Comparison of ENCODE assay signal across 8 cellular contexts in the genomic region with DNA sequence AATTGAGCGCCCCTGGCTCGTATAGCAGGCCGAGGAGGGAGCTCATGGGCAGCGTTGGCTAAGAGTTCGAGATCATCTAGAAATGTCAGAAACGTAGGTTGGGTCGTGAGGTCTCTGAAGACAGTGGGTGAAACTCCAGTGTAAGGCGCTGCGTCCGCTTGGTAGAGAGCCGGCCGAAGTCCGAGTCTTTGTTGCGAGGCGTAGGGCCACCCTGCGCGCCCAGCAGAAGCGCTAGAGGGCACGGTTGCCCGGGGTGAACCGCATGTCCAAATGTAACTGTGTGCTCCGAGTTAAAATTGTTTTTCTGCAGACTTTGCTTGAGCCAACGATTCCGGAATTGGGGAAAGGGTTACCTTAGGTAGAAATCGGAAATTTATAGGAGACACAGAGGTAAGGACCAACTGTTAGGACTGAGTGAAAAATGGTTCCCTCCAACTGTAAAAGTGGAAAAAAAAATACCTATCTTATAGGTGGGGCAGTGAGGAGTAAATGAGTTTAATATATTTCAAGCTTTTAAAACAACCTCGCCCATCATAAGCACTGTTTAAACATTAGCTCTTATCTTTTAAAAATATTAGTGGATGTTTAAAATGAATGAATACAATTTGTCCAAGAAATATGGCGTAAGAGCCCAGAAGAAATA. TPM values are rescaled to one million over a fixed set of nuclear protein-coding genes. Genes with fewer than 3 reads are reported as not detected.
A peak's percentile ranks its signal among the peaks of the same experiment; 100 is the strongest.
DNase-seq lines count a peak whose midpoint lies in the region; ATAC-seq and TF ChIP-seq lines count a peak whose summit lies in the region.

No MANE protein-coding gene starts in this region.

- DNase-seq in activated CD4-positive, alpha-beta T cell treated with anti-CD3 and anti-CD28 coated beads for 36 hours = peak; percentile 72
- no peak for DNase-seq in activated CD4-positive, alpha-beta T cell treated with anti-CD3 and anti-CD28 coated beads, Interleukin-2, amount 50 U/mL, for 4 hours
- DNase-seq in HFF-Myc (ENCODE audit: extremely low read depth, low read depth) (peak; percentile 16), NCI-H1105 treated with DMSO at 0.1 percent for 48 hours (lab: John Stamatoyannopoulos, UW) (peak; percentile 70), lower lobe of right lung (peak; percentile 84)
- DNase-seq in effector memory CD8-positive, alpha-beta T cell = peak in 1 of 3 experiments; percentile 33

- H3K27me3 ChIP-seq in lower lobe of right lung (ENCODE audit: low read depth) = no peaks in the 10 kb centered on the region

- H3K4me3 ChIP-seq in HFF-Myc (replicated peaks; ENCODE audit: low read depth, low read length) = peak overlapping the region; percentile 87
- peak overlapping the region; percentile 89 for H3K4me3 ChIP-seq in lower lobe of right lung

- peaks cover 33% of the 10 kb centered on the region for H3K36me3 Mint-ChIP-seq in activated CD4-positive, alpha-beta T cell treated with anti-CD3 and anti-CD28 coated beads for 36 hours (ENCODE audit: low read depth)
- H3K36me3 Mint-ChIP-seq in effector memory CD8-positive, alpha-beta T cell (ENCODE audit: insufficient read depth) = peaks cover 29% of the 10 kb centered on the region
- H3K36me3 Mint-ChIP-seq in stimulated activated naive CD8-positive, alpha-beta T cell treated with anti-CD3 and anti-CD28 coated beads, Interleukin-15, Interleukin-2, amounts not matched to agents 100 ng/mL and 50 ng/mL, for 24 hours (ENCODE audit: low read depth) = peaks cover 35% of the 10 kb centered on the region

- no peaks in the 10 kb centered on the region for H3K9me3 Mint-ChIP-seq in activated CD4-positive, alpha-beta T cell treated with anti-CD3 and anti-CD28 coated beads for 36 hours (ENCODE audit: low read depth)
- no peaks in the 10 kb centered on the region for H3K9me3 Mint-ChIP-seq in effector memory CD8-positive, alpha-beta T cell
- H3K9me3 Mint-ChIP-seq in stimulated activated naive CD8-positive, alpha-beta T cell treated with anti-CD3 and anti-CD28 coated beads, Interleukin-15, Interleukin-2, amounts not matched to agents 100 ng/mL and 50 ng/mL, for 24 hours = no peaks in the 10 kb centered on the region

- H3K36me3 ChIP-seq in lower lobe of right lung = no peaks in the 10 kb centered on the region

- no peaks in the 10 kb centered on the region for H3K27me3 Mint-ChIP-seq in activated CD4-positive, alpha-beta T cell treated with anti-CD3 and anti-CD28 coated beads for 36 hours
- no peaks in the 10 kb centered on the region for H3K27me3 Mint-ChIP-seq in effector memory CD8-positive, alpha-beta T cell
- H3K27me3 Mint-ChIP-seq in stimulated activated naive CD8-positive, alpha-beta T cell treated with anti-CD3 and anti-CD28 coated beads, Interleukin-15, Interleukin-2, amounts not matched to agents 100 ng/mL and 50 ng/mL, for 24 hours = no peaks in the 10 kb centered on the region

- TF ChIP-seq CTCF in HFF-Myc (IDR thresholded peaks at IDR 0.05; ENCODE audit: low read depth, low read length, missing control alignments) (peak; percentile 38), lower lobe of right lung (IDR thresholded peaks at IDR 0.05) (peak; percentile 57)

- POLR2A ChIA-PET in activated CD4-positive, alpha-beta T cell treated with anti-CD3 and anti-CD28 coated beads for 36 hours (lab: Charles Lee) = interaction anchor here (0.5 to 6.7 kb wide), 17 partner anchors 11 to 1556 kb away, joined by 3 to 73 read pairs (median 5); a partner anchor contains a TSS

- peak overlapping the region; percentile 98 for H3K27ac Mint-ChIP-seq in activated CD4-positive, alpha-beta T cell treated with anti-CD3 and anti-CD28 coated beads for 36 hours
- peak overlapping the region; percentile 98 to 100 for H3K27ac Mint-ChIP-seq in effector memory CD8-positive, alpha-beta T cell
- peak overlapping the region; percentile 100 for H3K27ac Mint-ChIP-seq in stimulated activated naive CD8-positive, alpha-beta T cell treated with anti-CD3 and anti-CD28 coated beads, Interleukin-15, Interleukin-2, amounts not matched to agents 100 ng/mL and 50 ng/mL, for 24 hours

- H3K27ac ChIP-seq in lower lobe of right lung = peak overlapping the region; percentile 98

- no peaks in the 10 kb centered on the region for H3K9me3 ChIP-seq in lower lobe of right lung

- peak; percentile 5 for ATAC-seq in activated CD4-positive, alpha-beta T cell treated with anti-CD3 and anti-CD28 coated beads for 36 hours
- peak; percentile 0 to 3 for ATAC-seq in activated CD4-positive, CD25-positive, alpha-beta regulatory T cell treated with anti-CD3 and anti-CD28 coated beads, Interleukin-2, amount 50 U/mL, for 24 hours
- ATAC-seq in effector memory CD8-positive, alpha-beta T cell (replicated peaks) = peak; percentile 16
- ATAC-seq in lower lobe of right lung = peak; percentile 76 to 77

- peak overlapping the region; percentile 85 for H3K4me3 Mint-ChIP-seq in activated CD4-positive, alpha-beta T cell treated with anti-CD3 and anti-CD28 coated beads for 36 hours
- H3K4me3 Mint-ChIP-seq in effector memory CD8-positive, alpha-beta T cell = peak overlapping the region; percentile 93 to 98
- peak overlapping the region; percentile 98 for H3K4me3 Mint-ChIP-seq in stimulated activated naive CD8-positive, alpha-beta T cell treated with anti-CD3 and anti-CD28 coated beads, Interleukin-15, Interleukin-2, amounts not matched to agents 100 ng/mL and 50 ng/mL, for 24 hours

- intact Hi-C loops in activated CD4-positive, alpha-beta T cell treated with anti-CD3 and anti-CD28 coated beads for 36 hours (cut with DNase I, micrococcal nuclease) = loop anchor here (1.0 to 10.0 kb wide), 12 partner anchors 20 to 1503 kb away; a partner anchor contains a TSS
- intact Hi-C loops in lower lobe of right lung (cut with DNase I) = no loop called here

- CTCF ChIA-PET in activated CD4-positive, alpha-beta T cell treated with anti-CD3 and anti-CD28 coated beads for 36 hours (lab: Charles Lee) = interaction anchor here (0.7 to 4.4 kb wide), 12 partner anchors 9 to 219 kb away, joined by 3 to 34 read pairs (median 5); no protein-coding TSS in a partner anchor

- H3K4me1 ChIP-seq in lower lobe of right lung = peaks cover 37% of the 10 kb centered on the region

- H3K4me1 Mint-ChIP-seq in activated CD4-positive, alpha-beta T cell treated with anti-CD3 and anti-CD28 coated beads for 36 hours = peaks cover 47% of the 10 kb centered on the region
- peaks cover 26 to 41% of the 10 kb centered on the region in 2 donors for H3K4me1 Mint-ChIP-seq in effector memory CD8-positive, alpha-beta T cell (ENCODE audit: low read depth in 2 of 2)
- peaks cover 59% of the 10 kb centered on the region for H3K4me1 Mint-ChIP-seq in stimulated activated naive CD8-positive, alpha-beta T cell treated with anti-CD3 and anti-CD28 coated beads, Interleukin-15, Interleukin-2, amounts not matched to agents 100 ng/mL and 50 ng/mL, for 24 hours (ENCODE audit: low read depth)

RNA-seq across cellular contexts. Expression of a gene that starts 1.0 kb away (rescaled TPM):
- total RNA-seq in activated CD4-positive, alpha-beta T cell treated with anti-CD3 and anti-CD28 coated beads for 36 hours = 100 to 1,000 TPM in 1 of 2 experiments, 10 to 100 TPM in 1; 85.7 to 154 TPM
- 18.6 TPM for total RNA-seq in lower lobe of right lung

Comparison
In these comparisons a context has a peak if more than half of its experiments do, and no peak if none do; other contexts are left out.
1. DNase-seq: peak in activated CD4-positive, alpha-beta T cell treated with anti-CD3 and anti-CD28 coated beads for 36 hours (single experiment), HFF-Myc (single experiment), NCI-H1105 treated with DMSO at 0.1 percent for 48 hours (single experiment) and lower lobe of right lung (single experiment); none in activated CD4-positive, alpha-beta T cell treated with anti-CD3 and anti-CD28 coated beads, Interleukin-2, amount 50 U/mL, for 4 hours (0 of 2).
2. ATAC-seq: peak in every context shown above with its lines; median percentile 76 in lower lobe of right lung; 16 in effector memory CD8-positive, alpha-beta T cell; 5 in activated CD4-positive, alpha-beta T cell treated with anti-CD3 and anti-CD28 coated beads for 36 hours; 2 in activated CD4-positive, CD25-positive, alpha-beta regulatory T cell treated with anti-CD3 and anti-CD28 coated beads, Interleukin-2, amount 50 U/mL, for 24 hours.
3. Peak in every context shown above with its lines, with median percentiles within 50 percentile points of each other: H3K27ac Mint-ChIP-seq and H3K4me3 Mint-ChIP-seq.